ENCODE assay signal across 8 cellular contexts in genomic region chr17:77140166-77140877, GRCh38. TPM values are rescaled to one million over a fixed set of nuclear protein-coding genes. Genes with fewer than 3 reads are reported as not detected.
DNase-seq lines count a peak whose midpoint lies in the region; ATAC-seq and TF ChIP-seq lines count a peak whose summit lies in the region.

No MANE protein-coding gene starts in this region.

- ATAC-seq in GM19351 (IDR thresholded peaks at IDR 0.05; ENCODE audit: unreplicated experiment), result peak; percentile 80
- ATAC-seq in HG03520 (IDR thresholded peaks at IDR 0.05; ENCODE audit: unreplicated experiment), result peak; percentile 76

- whole genome bisulfite sequencing in liver, result 1% methylated on average over 67 of the region's 67 CpGs

- peaks cover 45% of the 10 kb centered on the region for H3K4me1 Mint-ChIP-seq in CD14-positive monocyte
- H3K4me1 Mint-ChIP-seq in dendritic cell treated with granulocyte-macrophage colony-stimulating factor and Interleukin-4, amounts not matched to agents 40 ng/mL and 50 ng/mL, for 4 days (ENCODE audit: low read depth), result peaks cover 54% of the 10 kb centered on the region

- intact Hi-C loops in CD14-positive monocyte (cut with micrococcal nuclease), result loop anchor here (2.0 to 5.0 kb wide), 3 partner anchors 42 to 92 kb away; no protein-coding TSS in a partner anchor
- intact Hi-C loops in dendritic cell treated with granulocyte-macrophage colony-stimulating factor and Interleukin-4, amounts not matched to agents 40 ng/mL and 50 ng/mL, for 4 days (cut with micrococcal nuclease), result loop anchor here (1.0 to 2.0 kb wide), 3 partner anchors 40 to 404 kb away; partner anchors contain the start of gene SRSF2

- peaks cover 39 to 58% of the 10 kb centered on the region in 2 donors for H3K36me3 Mint-ChIP-seq in CD14-positive monocyte
- H3K36me3 Mint-ChIP-seq in dendritic cell treated with granulocyte-macrophage colony-stimulating factor and Interleukin-4, amounts not matched to agents 40 ng/mL and 50 ng/mL, for 4 days (ENCODE audit: low read depth), result peaks cover 65% of the 10 kb centered on the region

- TF ChIP-seq CTCF in CD14-positive monocyte (IDR thresholded peaks at IDR 0.05), result no peak
- TF ChIP-seq CTCF in liver (IDR thresholded peaks at IDR 0.05; ENCODE audit: low read depth, low read length, missing input control), result no peak

- H3K9ac ChIP-seq in liver (ENCODE audit: low read depth in 1 of 2, low read length in 2 of 2), result peak overlapping the region; percentile 36 to 82

- H3K36me3 ChIP-seq in liver (ENCODE audit: control insufficient read depth in 4 of 4, insufficient read depth in 3 of 4, low read depth in 1 of 4, low read length in 3 of 4), result peaks cover 0 to 2% (median 0%) of the 10 kb centered on the region in 4 donors

- H3K4me1 ChIP-seq in liver (ENCODE audit: control insufficient read depth in 4 of 4, insufficient read depth in 4 of 4, low read length in 3 of 4), result peaks cover 0 to 9% (median 3%) of the 10 kb centered on the region in 4 donors

- peaks cover 0 to 3% (median 0%) of the 10 kb centered on the region in 4 donors for H3K9me3 ChIP-seq in liver (ENCODE audit: control insufficient read depth in 4 of 4, low read length in 3 of 4)

- peak; percentile 100 for DNase-seq in CD14-positive monocyte (ENCODE audit: low spot score)
- peak; percentile 99 for DNase-seq in NCI-H69 (lab: John Stamatoyannopoulos, UW)
- DNase-seq in activated CD4-positive, alpha-beta T cell treated with anti-CD3 and anti-CD28 coated beads, Interleukin-2, amount 50 U/mL, for 24 hours (ENCODE audit: low read depth in 1 of 2, low spot score in 1 of 2), result peak; percentile 99
- DNase-seq in stimulated activated CD4-positive, alpha-beta T cell treated with anti-CD3 and anti-CD28 coated beads, Interleukin-4, amount 100 ng/mL, for 1 hour, result peak; percentile 99

- H3K4me3 Mint-ChIP-seq in CD14-positive monocyte, result peak overlapping the region; percentile 56 to 59
- peak overlapping the region; percentile 40 for H3K4me3 Mint-ChIP-seq in dendritic cell treated with granulocyte-macrophage colony-stimulating factor and Interleukin-4, amounts not matched to agents 40 ng/mL and 50 ng/mL, for 4 days

- H3K27me3 ChIP-seq in liver (ENCODE audit: control insufficient read depth in 4 of 4, insufficient read depth in 4 of 4, low read length in 3 of 4), result no peaks in the 10 kb centered on the region

- peaks cover 0 to 3% (median 1%) of the 10 kb centered on the region in 3 donors for H3K27me3 Mint-ChIP-seq in CD14-positive monocyte (ENCODE audit: low read depth in 3 of 3)
- H3K27me3 Mint-ChIP-seq in dendritic cell treated with granulocyte-macrophage colony-stimulating factor and Interleukin-4, amounts not matched to agents 40 ng/mL and 50 ng/mL, for 4 days, result no peaks in the 10 kb centered on the region

- H3K27ac Mint-ChIP-seq in CD14-positive monocyte, result peak overlapping the region; percentile 90 to 97 (median 95)
- peak overlapping the region; percentile 91 for H3K27ac Mint-ChIP-seq in dendritic cell treated with granulocyte-macrophage colony-stimulating factor and Interleukin-4, amounts not matched to agents 40 ng/mL and 50 ng/mL, for 4 days

- peaks cover 20 to 37% (median 32%) of the 10 kb centered on the region in 7 donors for H3K9me3 Mint-ChIP-seq in CD14-positive monocyte
- peaks cover 26% of the 10 kb centered on the region for H3K9me3 Mint-ChIP-seq in dendritic cell treated with granulocyte-macrophage colony-stimulating factor and Interleukin-4, amounts not matched to agents 40 ng/mL and 50 ng/mL, for 4 days

- TF ChIP-seq RAD21 in liver (IDR thresholded peaks at IDR 0.05), result peak in 1 of 2 donors; percentile 38

- H3K4me3 ChIP-seq in liver (ENCODE audit: low read depth in 1 of 3, low read length in 3 of 3), result peak overlapping the region; percentile 61 to 94 (median 71)

- peak overlapping the region; percentile 88 to 93 for H3K27ac ChIP-seq in liver (ENCODE audit: low read depth in 1 of 2, low read length in 2 of 2)

TF ChIP-seq in liver, 16 proteins besides CTCF, POLR2A, EP300 and RAD21:
- peak; percentile 29 for TF ChIP-seq MAX (IDR thresholded peaks at IDR 0.05)
- TF ChIP-seq YY1 (IDR thresholded peaks at IDR 0.05), result peak; percentile 80
- peak; percentile 64 for TF ChIP-seq ATF3 (IDR thresholded peaks at IDR 0.05)
- no peak for TF ChIP-seq HNF4A (conservative IDR thresholded peaks at IDR 0.05)
- TF ChIP-seq SP1 (IDR thresholded peaks at IDR 0.05), result peak; percentile 81
- peak; percentile 34 for TF ChIP-seq ZBTB33 (IDR thresholded peaks at IDR 0.05)
- no peak for TF ChIP-seq FOXA1 (IDR thresholded peaks at IDR 0.05)
- peak; percentile 54 for TF ChIP-seq NR2F2 (IDR thresholded peaks at IDR 0.05)
- peak; percentile 87 to 93 for TF ChIP-seq EGR1 (IDR thresholded peaks at IDR 0.05; ENCODE audit: low read depth in 2 of 2)
- TF ChIP-seq TAF1 (conservative IDR thresholded peaks at IDR 0.05), result peak; percentile 90
- peak; percentile 55 for TF ChIP-seq REST (IDR thresholded peaks at IDR 0.05)
- TF ChIP-seq HNF4G (IDR thresholded peaks at IDR 0.05), result no peak
- TF ChIP-seq RXRA (IDR thresholded peaks at IDR 0.05), result peak; percentile 38 to 52
- peak in 1 of 2 donors; percentile 52 for TF ChIP-seq GABPA (IDR thresholded peaks at IDR 0.05 in 1 of 2, conservative IDR thresholded peaks at IDR 0.05 in 1 of 2)

RNA-seq across cellular contexts. Expression of gene SEC14L1, which starts 0.4 kb away (rescaled TPM):
- 10 to 100 TPM; 34.1 to 43.2 TPM for polyA plus RNA-seq in CD14-positive monocyte
- total RNA-seq in liver, result 10 to 100 TPM; 34.6 to 52.0 TPM
- polyA plus RNA-seq in liver, result 10 to 100 TPM; 17.0 to 19.0 TPM

Comparison
In these comparisons a context has a peak if more than half of its experiments do, and no peak if none do; other contexts are left out.
1. Peak in every context shown above with its lines: DNase-seq, ATAC-seq, H3K4me3 ChIP-seq and H3K27ac ChIP-seq.